1 cellular context compared by ENCODE assay signal in the genomic region with DNA sequence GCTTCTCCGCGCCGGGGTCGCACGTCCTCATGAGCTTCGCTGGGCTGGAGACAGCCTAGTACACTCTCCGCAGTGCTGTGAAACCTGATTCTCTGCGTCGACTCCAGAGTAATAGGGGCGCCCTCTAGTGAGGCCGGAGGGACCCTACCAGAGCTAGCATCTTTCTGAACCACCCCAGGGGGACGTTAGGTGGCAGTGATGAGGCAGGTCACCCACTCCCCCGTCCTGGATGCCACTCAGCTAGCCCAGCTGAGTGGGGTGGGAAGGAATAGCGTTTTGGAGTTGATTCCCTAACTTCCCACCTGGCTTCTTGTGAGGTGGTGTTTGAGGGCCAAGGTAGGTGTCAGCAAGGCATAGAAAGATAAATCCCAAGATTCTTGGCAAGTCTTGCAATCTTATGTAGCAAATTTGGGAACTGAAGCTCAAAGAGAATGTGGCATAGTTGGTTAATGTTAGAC.
TF ChIP-seq lines count a peak whose summit lies in the region.

No MANE protein-coding gene starts in this region.

TF ChIP-seq in HepG2, 621 proteins besides CTCF, POLR2A, EP300 and RAD21 (continued from another document and continues in another):
- TF ChIP-seq, protein P1, sequence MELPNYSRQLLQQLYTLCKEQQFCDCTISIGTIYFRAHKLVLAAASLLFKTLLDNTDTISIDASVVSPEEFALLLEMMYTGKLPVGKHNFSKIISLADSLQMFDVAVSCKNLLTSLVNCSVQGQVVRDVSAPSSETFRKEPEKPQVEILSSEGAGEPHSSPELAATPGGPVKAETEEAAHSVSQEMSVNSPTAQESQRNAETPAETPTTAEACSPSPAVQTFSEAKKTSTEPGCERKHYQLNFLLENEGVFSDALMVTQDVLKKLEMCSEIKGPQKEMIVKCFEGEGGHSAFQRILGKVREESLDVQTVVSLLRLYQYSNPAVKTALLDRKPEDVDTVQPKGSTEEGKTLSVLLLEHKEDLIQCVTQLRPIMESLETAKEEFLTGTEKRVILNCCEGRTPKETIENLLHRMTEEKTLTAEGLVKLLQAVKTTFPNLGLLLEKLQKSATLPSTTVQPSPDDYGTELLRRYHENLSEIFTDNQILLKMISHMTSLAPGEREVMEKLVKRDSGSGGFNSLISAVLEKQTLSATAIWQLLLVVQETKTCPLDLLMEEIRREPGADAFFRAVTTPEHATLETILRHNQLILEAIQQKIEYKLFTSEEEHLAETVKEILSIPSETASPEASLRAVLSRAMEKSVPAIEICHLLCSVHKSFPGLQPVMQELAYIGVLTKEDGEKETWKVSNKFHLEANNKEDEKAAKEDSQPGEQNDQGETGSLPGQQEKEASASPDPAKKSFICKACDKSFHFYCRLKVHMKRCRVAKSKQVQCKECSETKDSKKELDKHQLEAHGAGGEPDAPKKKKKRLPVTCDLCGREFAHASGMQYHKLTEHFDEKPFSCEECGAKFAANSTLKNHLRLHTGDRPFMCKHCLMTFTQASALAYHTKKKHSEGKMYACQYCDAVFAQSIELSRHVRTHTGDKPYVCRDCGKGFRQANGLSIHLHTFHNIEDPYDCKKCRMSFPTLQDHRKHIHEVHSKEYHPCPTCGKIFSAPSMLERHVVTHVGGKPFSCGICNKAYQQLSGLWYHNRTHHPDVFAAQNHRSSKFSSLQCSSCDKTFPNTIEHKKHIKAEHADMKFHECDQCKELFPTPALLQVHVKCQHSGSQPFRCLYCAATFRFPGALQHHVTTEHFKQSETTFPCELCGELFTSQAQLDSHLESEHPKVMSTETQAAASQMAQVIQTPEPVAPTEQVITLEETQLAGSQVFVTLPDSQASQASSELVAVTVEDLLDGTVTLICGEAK (IDR thresholded peaks at IDR 0.05), result no peak
- TF ChIP-seq, protein P1 (CRISPR knock-in tag; IDR thresholded peaks at IDR 0.05), result no peak; the same call in 1 of the 2 replicates
- no peak for TF ChIP-seq TBP (CRISPR knock-in tag; IDR thresholded peaks at IDR 0.05)
- 0 out of 2 replicates have a peak, but pooled peaks have one; percentile 36 for TF ChIP-seq ZNF547 (CRISPR knock-in tag; IDR thresholded peaks at IDR 0.05)
- no peak for TF ChIP-seq ZNF790 (CRISPR knock-in tag; IDR thresholded peaks at IDR 0.05; ENCODE audit: borderline replicate concordance)
- no peak for TF ChIP-seq AGO1 (IDR thresholded peaks at IDR 0.05; ENCODE audit: low read depth, low read length, poor library complexity, severe bottlenecking)
- TF ChIP-seq, protein P2, sequence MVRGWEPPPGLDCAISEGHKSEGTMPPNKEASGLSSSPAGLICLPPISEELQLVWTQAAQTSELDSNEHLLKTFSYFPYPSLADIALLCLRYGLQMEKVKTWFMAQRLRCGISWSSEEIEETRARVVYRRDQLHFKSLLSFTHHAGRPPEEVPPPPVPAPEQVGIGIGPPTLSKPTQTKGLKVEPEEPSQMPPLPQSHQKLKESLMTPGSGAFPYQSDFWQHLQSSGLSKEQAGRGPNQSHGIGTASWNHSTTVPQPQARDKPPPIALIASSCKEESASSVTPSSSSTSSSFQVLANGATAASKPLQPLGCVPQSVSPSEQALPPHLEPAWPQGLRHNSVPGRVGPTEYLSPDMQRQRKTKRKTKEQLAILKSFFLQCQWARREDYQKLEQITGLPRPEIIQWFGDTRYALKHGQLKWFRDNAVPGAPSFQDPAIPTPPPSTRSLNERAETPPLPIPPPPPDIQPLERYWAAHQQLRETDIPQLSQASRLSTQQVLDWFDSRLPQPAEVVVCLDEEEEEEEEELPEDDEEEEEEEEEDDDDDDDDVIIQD (CRISPR knock-in tag; IDR thresholded peaks at IDR 0.05; ENCODE audit: low read depth), result 0 out of 2 replicates have a peak, but pooled peaks have one; percentile 37
- TF ChIP-seq, protein P3, sequence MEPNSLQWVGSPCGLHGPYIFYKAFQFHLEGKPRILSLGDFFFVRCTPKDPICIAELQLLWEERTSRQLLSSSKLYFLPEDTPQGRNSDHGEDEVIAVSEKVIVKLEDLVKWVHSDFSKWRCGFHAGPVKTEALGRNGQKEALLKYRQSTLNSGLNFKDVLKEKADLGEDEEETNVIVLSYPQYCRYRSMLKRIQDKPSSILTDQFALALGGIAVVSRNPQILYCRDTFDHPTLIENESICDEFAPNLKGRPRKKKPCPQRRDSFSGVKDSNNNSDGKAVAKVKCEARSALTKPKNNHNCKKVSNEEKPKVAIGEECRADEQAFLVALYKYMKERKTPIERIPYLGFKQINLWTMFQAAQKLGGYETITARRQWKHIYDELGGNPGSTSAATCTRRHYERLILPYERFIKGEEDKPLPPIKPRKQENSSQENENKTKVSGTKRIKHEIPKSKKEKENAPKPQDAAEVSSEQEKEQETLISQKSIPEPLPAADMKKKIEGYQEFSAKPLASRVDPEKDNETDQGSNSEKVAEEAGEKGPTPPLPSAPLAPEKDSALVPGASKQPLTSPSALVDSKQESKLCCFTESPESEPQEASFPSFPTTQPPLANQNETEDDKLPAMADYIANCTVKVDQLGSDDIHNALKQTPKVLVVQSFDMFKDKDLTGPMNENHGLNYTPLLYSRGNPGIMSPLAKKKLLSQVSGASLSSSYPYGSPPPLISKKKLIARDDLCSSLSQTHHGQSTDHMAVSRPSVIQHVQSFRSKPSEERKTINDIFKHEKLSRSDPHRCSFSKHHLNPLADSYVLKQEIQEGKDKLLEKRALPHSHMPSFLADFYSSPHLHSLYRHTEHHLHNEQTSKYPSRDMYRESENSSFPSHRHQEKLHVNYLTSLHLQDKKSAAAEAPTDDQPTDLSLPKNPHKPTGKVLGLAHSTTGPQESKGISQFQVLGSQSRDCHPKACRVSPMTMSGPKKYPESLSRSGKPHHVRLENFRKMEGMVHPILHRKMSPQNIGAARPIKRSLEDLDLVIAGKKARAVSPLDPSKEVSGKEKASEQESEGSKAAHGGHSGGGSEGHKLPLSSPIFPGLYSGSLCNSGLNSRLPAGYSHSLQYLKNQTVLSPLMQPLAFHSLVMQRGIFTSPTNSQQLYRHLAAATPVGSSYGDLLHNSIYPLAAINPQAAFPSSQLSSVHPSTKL (CRISPR knock-in tag; IDR thresholded peaks at IDR 0.05), result 0 out of 2 replicates have a peak, but pooled peaks have one; percentile 48
- TF ChIP-seq SAP130 (CRISPR knock-in tag; IDR thresholded peaks at IDR 0.05; ENCODE audit: low read depth), result 0 out of 2 replicates have a peak, but pooled peaks have one; percentile 38
- no peak for TF ChIP-seq SYNCRIP (IDR thresholded peaks at IDR 0.05; ENCODE audit: insufficient read depth, low read depth, low read length)
- TF ChIP-seq EEA1 (CRISPR knock-in tag; IDR thresholded peaks at IDR 0.05; ENCODE audit: borderline replicate concordance), result no peak
- TF ChIP-seq RBM22 (optimal IDR thresholded peaks at IDR 0.05; ENCODE audit: low read length), result no peak
- no peak for TF ChIP-seq TCF12 (IDR thresholded peaks at IDR 0.05)
- TF ChIP-seq TCF12 (CRISPR knock-in tag; IDR thresholded peaks at IDR 0.05), result no peak
- TF ChIP-seq, protein P4, sequence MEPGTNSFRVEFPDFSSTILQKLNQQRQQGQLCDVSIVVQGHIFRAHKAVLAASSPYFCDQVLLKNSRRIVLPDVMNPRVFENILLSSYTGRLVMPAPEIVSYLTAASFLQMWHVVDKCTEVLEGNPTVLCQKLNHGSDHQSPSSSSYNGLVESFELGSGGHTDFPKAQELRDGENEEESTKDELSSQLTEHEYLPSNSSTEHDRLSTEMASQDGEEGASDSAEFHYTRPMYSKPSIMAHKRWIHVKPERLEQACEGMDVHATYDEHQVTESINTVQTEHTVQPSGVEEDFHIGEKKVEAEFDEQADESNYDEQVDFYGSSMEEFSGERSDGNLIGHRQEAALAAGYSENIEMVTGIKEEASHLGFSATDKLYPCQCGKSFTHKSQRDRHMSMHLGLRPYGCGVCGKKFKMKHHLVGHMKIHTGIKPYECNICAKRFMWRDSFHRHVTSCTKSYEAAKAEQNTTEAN (CRISPR knock-in tag; conservative IDR thresholded peaks at IDR 0.05), result no peak
- peak; percentile 58; the same call in 1 of the 2 replicates for TF ChIP-seq ZNF430 (CRISPR knock-in tag; IDR thresholded peaks at IDR 0.05)
- no peak for TF ChIP-seq RFX1 (IDR thresholded peaks at IDR 0.05)
- TF ChIP-seq ZNF737 (CRISPR knock-in tag; IDR thresholded peaks at IDR 0.05; ENCODE audit: borderline replicate concordance), result no peak
- TF ChIP-seq FOXJ3 (CRISPR knock-in tag; IDR thresholded peaks at IDR 0.05; ENCODE audit: borderline replicate concordance), result no peak
- peak; percentile 74; the same call in 1 of the 2 replicates for TF ChIP-seq TARDBP (CRISPR knock-in tag; IDR thresholded peaks at IDR 0.05)
- TF ChIP-seq CREB1 (IDR thresholded peaks at IDR 0.05), result no peak
- peak; percentile 34; the same call in 1 of the 2 replicates for TF ChIP-seq CREB1 (CRISPR knock-in tag; IDR thresholded peaks at IDR 0.05)
- TF ChIP-seq, protein P5, sequence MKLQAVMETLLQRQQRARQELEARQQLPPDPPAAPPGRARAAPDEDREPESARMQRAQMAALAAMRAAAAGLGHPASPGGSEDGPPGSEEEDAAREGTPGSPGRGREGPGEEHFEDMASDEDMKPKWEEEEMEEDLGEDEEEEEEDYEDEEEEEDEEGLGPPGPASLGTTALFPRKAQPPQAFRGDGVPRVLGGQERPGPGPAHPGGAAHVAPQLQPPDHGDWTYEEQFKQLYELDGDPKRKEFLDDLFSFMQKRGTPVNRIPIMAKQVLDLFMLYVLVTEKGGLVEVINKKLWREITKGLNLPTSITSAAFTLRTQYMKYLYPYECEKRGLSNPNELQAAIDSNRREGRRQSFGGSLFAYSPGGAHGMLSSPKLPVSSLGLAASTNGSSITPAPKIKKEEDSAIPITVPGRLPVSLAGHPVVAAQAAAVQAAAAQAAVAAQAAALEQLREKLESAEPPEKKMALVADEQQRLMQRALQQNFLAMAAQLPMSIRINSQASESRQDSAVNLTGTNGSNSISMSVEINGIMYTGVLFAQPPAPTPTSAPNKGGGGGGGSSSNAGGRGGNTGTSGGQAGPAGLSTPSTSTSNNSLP (IDR thresholded peaks at IDR 0.05; ENCODE audit: low read depth, low read length), result no peak
- 0 out of 2 replicates have a peak, but pooled peaks have one; percentile 50 for TF ChIP-seq ZNF44 (CRISPR knock-in tag; IDR thresholded peaks at IDR 0.05)
- no peak for TF ChIP-seq HNRNPK (IDR thresholded peaks at IDR 0.05; ENCODE audit: low read depth, low read length, poor library complexity, severe bottlenecking)
- TF ChIP-seq, protein P6, sequence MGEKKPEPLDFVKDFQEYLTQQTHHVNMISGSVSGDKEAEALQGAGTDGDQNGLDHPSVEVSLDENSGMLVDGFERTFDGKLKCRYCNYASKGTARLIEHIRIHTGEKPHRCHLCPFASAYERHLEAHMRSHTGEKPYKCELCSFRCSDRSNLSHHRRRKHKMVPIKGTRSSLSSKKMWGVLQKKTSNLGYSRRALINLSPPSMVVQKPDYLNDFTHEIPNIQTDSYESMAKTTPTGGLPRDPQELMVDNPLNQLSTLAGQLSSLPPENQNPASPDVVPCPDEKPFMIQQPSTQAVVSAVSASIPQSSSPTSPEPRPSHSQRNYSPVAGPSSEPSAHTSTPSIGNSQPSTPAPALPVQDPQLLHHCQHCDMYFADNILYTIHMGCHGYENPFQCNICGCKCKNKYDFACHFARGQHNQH (CRISPR knock-in tag; IDR thresholded peaks at IDR 0.05), result peak; percentile 65; the same call in 1 of the 2 replicates
- TF ChIP-seq THYN1 (CRISPR knock-in tag; IDR thresholded peaks at IDR 0.05; ENCODE audit: borderline replicate concordance, low read depth), result no peak
- no peak for TF ChIP-seq ELF1 (CRISPR knock-in tag; IDR thresholded peaks at IDR 0.05)
- TF ChIP-seq KMT2B (CRISPR knock-in tag; IDR thresholded peaks at IDR 0.05), result peak; percentile 46; the same call in 1 of the 2 replicates
- TF ChIP-seq RARG (CRISPR knock-in tag; IDR thresholded peaks at IDR 0.05; ENCODE audit: low read depth), result no peak
- TF ChIP-seq KMT2A (CRISPR knock-in tag; IDR thresholded peaks at IDR 0.05), result no peak
- TF ChIP-seq RELA (CRISPR knock-in tag; IDR thresholded peaks at IDR 0.05), result no peak
